Comparison of ENCODE assay signal across 1 cellular context in the genomic region with DNA sequence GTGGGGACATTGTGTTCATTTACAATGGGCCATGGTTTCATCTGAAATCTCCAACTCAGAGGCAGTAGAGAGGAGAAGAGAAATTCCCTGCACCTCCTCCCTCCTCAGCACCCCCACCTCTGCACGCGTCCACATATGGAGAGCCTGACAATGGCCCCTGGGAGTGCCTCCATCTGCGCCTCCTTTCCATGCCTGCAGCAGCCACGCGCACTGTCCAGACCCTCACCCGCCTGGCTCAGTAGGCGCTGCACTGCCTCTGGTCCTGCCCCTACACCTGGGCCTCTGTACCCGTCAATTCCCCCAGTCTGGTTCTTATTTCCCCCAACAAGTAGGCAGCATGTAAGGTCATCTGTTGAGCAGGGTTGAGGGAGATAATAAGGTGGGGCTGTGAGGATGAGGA.
TF ChIP-seq lines count a peak whose summit lies in the region.

No MANE protein-coding gene starts in this region.

TF ChIP-seq in HepG2, 621 proteins besides CTCF, POLR2A, EP300 and RAD21:
- TF ChIP-seq DR1 (CRISPR knock-in tag; IDR thresholded peaks at IDR 0.05) = no peak
- 0 out of 2 replicates have a peak, but pooled peaks have one; percentile 11 for TF ChIP-seq GABPA (IDR thresholded peaks at IDR 0.05; ENCODE audit: low read depth, low read length)
- TF ChIP-seq GABPA (CRISPR knock-in tag; IDR thresholded peaks at IDR 0.05; ENCODE audit: low read depth) = no peak
- no peak for TF ChIP-seq ZNF260 (CRISPR knock-in tag; IDR thresholded peaks at IDR 0.05; ENCODE audit: borderline replicate concordance, low read depth)
- no peak for TF ChIP-seq SCMH1 (CRISPR knock-in tag; IDR thresholded peaks at IDR 0.05; ENCODE audit: borderline replicate concordance)
- no peak for TF ChIP-seq ARHGAP35 (CRISPR knock-in tag; IDR thresholded peaks at IDR 0.05; ENCODE audit: borderline replicate concordance)
- TF ChIP-seq, protein P1, sequence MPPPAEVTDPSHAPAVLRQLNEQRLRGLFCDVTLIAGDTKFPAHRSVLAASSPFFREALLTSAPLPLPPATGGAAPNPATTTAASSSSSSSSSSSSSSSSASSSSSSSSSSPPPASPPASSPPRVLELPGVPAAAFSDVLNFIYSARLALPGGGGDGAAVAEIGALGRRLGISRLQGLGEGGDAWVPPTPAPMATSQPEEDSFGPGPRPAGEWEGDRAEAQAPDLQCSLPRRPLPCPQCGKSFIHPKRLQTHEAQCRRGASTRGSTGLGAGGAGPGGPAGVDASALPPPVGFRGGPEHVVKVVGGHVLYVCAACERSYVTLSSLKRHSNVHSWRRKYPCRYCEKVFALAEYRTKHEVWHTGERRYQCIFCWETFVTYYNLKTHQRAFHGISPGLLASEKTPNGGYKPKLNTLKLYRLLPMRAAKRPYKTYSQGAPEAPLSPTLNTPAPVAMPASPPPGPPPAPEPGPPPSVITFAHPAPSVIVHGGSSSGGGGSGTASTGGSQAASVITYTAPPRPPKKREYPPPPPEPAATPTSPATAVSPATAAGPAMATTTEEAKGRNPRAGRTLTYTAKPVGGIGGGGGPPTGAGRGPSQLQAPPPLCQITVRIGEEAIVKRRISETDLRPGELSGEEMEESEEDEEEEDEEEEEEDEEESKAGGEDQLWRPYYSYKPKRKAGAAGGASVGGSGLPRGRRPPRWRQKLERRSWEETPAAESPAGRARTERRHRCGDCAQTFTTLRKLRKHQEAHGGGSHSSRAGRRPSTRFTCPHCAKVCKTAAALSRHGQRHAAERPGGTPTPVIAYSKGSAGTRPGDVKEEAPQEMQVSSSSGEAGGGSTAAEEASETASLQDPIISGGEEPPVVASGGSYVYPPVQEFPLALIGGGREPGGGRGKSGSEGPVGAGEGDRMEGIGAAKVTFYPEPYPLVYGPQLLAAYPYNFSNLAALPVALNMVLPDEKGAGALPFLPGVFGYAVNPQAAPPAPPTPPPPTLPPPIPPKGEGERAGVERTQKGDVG (CRISPR knock-in tag; IDR thresholded peaks at IDR 0.05; ENCODE audit: borderline replicate concordance) = 0 out of 2 replicates have a peak, but pooled peaks have one; percentile 51
